Comparison of ENCODE assay signal across 1 cellular context in genomic region chr2:37625156-37625555, GRCh38.
TF ChIP-seq lines count a peak whose summit lies in the region.

No MANE protein-coding gene starts in this region.

TF ChIP-seq in SK-N-SH, 30 proteins besides CTCF, POLR2A, EP300 and RAD21 (continued from another document):
- TF ChIP-seq ZBTB33 (IDR thresholded peaks at IDR 0.05; ENCODE audit: borderline replicate concordance, low read depth) (no peak), GATA2 (CRISPR knock-in tag; IDR thresholded peaks at IDR 0.05) (no peak), MEF2A (IDR thresholded peaks at IDR 0.05; ENCODE audit: borderline replicate concordance, low read depth) (no peak), ELF1 (IDR thresholded peaks at IDR 0.05) (no peak), FOXJ3 (CRISPR knock-in tag; IDR thresholded peaks at IDR 0.05) (no peak), EZH2phosphoT487 (IDR thresholded peaks at IDR 0.05; ENCODE audit: borderline replicate concordance, low read depth) (no peak), SMC3 (IDR thresholded peaks at IDR 0.05; ENCODE audit: low read depth, low read length) (no peak), TEAD4 (IDR thresholded peaks at IDR 0.05; ENCODE audit: borderline replicate concordance, insufficient read depth) (peak; percentile 30; the same call in 1 of the 2 replicates), NRF1 (IDR thresholded peaks at IDR 0.05; ENCODE audit: low read depth, low read length) (no peak), YY1 (IDR thresholded peaks at IDR 0.05; ENCODE audit: low read depth) (no peak), TAF1 (IDR thresholded peaks at IDR 0.05; ENCODE audit: borderline replicate concordance, low read depth, low read length) (no peak), NFIC (IDR thresholded peaks at IDR 0.05; ENCODE audit: borderline replicate concordance) (peak; percentile 17; the same call in 1 of the 2 replicates), IRF3 (IDR thresholded peaks at IDR 0.05; ENCODE audit: low read depth, low read length) (no peak), POLR2AphosphoS5 (IDR thresholded peaks at IDR 0.05; ENCODE audit: low read depth, low read length) (no peak), RCOR1 (IDR thresholded peaks at IDR 0.05; ENCODE audit: low read length) (no peak), FOXM1 (IDR thresholded peaks at IDR 0.05; ENCODE audit: low read depth) (no peak), GABPA (IDR thresholded peaks at IDR 0.05; ENCODE audit: low read depth) (no peak), RFX5 (IDR thresholded peaks at IDR 0.05; ENCODE audit: low read length) (no peak), TCF12 (IDR thresholded peaks at IDR 0.05) (peak; percentile 29; the same call in 1 of the 2 replicates), REST (IDR thresholded peaks at IDR 0.05; ENCODE audit: low read depth, low read length) (no peak), USF2 (IDR thresholded peaks at IDR 0.05; ENCODE audit: borderline replicate concordance, low read depth, low read length) (no peak), USF1 (IDR thresholded peaks at IDR 0.05; ENCODE audit: borderline replicate concordance, low read depth) (no peak), MAX (IDR thresholded peaks at IDR 0.05; ENCODE audit: low read depth) (0 out of 2 replicates have a peak, but pooled peaks have one; percentile 8), CHD2 (IDR thresholded peaks at IDR 0.05; ENCODE audit: low read length, partially characterized antibody) (no peak)
